18 cellular contexts compared by ENCODE assay signal in genomic region chr13:112209731-112210130, GRCh38.
"Had no signal": no experiment of that assay in that cellular context is flagged by ENCODE, and none has a peak within 500 bp of the region (broad histone marks: within the 10 kb centered on the region; RNA-seq: fewer than 3 reads in every experiment).

No MANE protein-coding gene starts in this region.

- H3K4me1 Mint-ChIP-seq: mesothelial cell of epicardium had no signal

- H3K36me3 Mint-ChIP-seq: mesothelial cell of epicardium had no signal

- ATAC-seq: foreskin keratinocyte, gastroesophageal sphincter, heart left ventricle, left cardiac atrium, left lung, left ventricle myocardium superior, lower lobe of right lung, mucosa of descending colon had no signal

- H3K9me3 ChIP-seq: colonic mucosa, esophagus muscularis mucosa, gastroesophageal sphincter, heart left ventricle, left lung, lower lobe of right lung, mucosa of descending colon had no signal

- H3K4me3 ChIP-seq: colonic mucosa, dorsolateral prefrontal cortex, esophagus muscularis mucosa, gastroesophageal sphincter, heart left ventricle, hepatocyte, left lung, lower lobe of right lung, mucosa of descending colon had no signal

- H3K4me3 Mint-ChIP-seq: mesothelial cell of epicardium had no signal

- H3K9me3 Mint-ChIP-seq: mesothelial cell of epicardium had no signal

- H3K4me1 ChIP-seq: colonic mucosa, foreskin keratinocyte, gastroesophageal sphincter had no signal

- DNase-seq: colonic mucosa; dermis blood vessel endothelial cell; dorsolateral prefrontal cortex; effector CD4-positive, alpha-beta T cell; effector memory CD4-positive, alpha-beta T cell; foreskin keratinocyte; heart left ventricle; hypothalamus; left cardiac atrium; left ventricle myocardium superior; lower lobe of right lung; mesenchymal stem cell; mucosa of descending colon had no signal

- H3K27ac Mint-ChIP-seq: mesothelial cell of epicardium had no signal

- H3K36me3 ChIP-seq: colonic mucosa, esophagus muscularis mucosa, gastroesophageal sphincter, heart left ventricle, left lung, lower lobe of right lung had no signal

- H3K27ac ChIP-seq: colonic mucosa, dorsolateral prefrontal cortex, esophagus muscularis mucosa, foreskin keratinocyte, gastroesophageal sphincter, heart left ventricle, hepatocyte, left lung, lower lobe of right lung had no signal
